ENCODE assay signal across 24 cellular contexts in genomic region chr2:218746470-218746795, GRCh38. TPM values are rescaled to one million over a fixed set of nuclear protein-coding genes. Genes with fewer than 3 reads are reported as not detected.
A peak's percentile ranks its signal among the peaks of the same experiment; 100 is the strongest.
DNase-seq lines count a peak whose midpoint lies in the region; ATAC-seq and TF ChIP-seq lines count a peak whose summit lies in the region.
"Had no signal": no experiment of that assay in that cellular context is flagged by ENCODE, and none has a peak within 500 bp of the region (broad histone marks: within the 10 kb centered on the region; RNA-seq: fewer than 3 reads in every experiment).

No MANE protein-coding gene starts in this region.

- peaks cover 19% of the 10 kb centered on the region for H3K4me1 Mint-ChIP-seq in activated CD8-positive, alpha-beta T cell treated with anti-CD3 and anti-CD28 coated beads for 36 hours (ENCODE audit: low read depth)
- no peaks in the 10 kb centered on the region for H3K4me1 Mint-ChIP-seq in activated CD8-positive, alpha-beta T cell treated with anti-CD3 and anti-CD28 coated beads, Interleukin-2, amount 10 ng/mL, durations not matched to agents 7 days and 5 days (ENCODE audit: low read depth)
- peaks cover 3 to 13% of the 10 kb centered on the region in 2 donors for H3K4me1 Mint-ChIP-seq in natural killer cell treated with Interleukin-12 subunit alpha and Interleukin-12 subunit beta and Interleukin-15 and Interleukin-18, amount 100 ng/mL, for 72 hours (ENCODE audit: low read depth in 2 of 2)
- H3K4me1 Mint-ChIP-seq: naive B cell, T-helper 17 cell had no signal

- no peak for TF ChIP-seq EP300 in sigmoid colon (IDR thresholded peaks at IDR 0.05)

- in situ Hi-C loops in Panc1 (cut with HindIII; ENCODE audit: low pct_unique_long_range_greater_than_20kb, low sequenced_read_pairs), result no loop called here

- H3K27ac Mint-ChIP-seq in activated CD8-positive, alpha-beta T cell treated with anti-CD3 and anti-CD28 coated beads for 36 hours, result peak overlapping the region; percentile 21
- H3K27ac Mint-ChIP-seq in activated CD8-positive, alpha-beta T cell treated with anti-CD3 and anti-CD28 coated beads, Interleukin-2, amount 10 ng/mL, durations not matched to agents 7 days and 5 days, result no peak overlapping the region
- H3K27ac Mint-ChIP-seq in natural killer cell treated with Interleukin-12 subunit alpha and Interleukin-12 subunit beta and Interleukin-15 and Interleukin-18, amount 100 ng/mL, for 72 hours, result no peak overlapping the region
- H3K27ac Mint-ChIP-seq: activated CD4-positive, alpha-beta memory T cell treated with anti-CD3 and anti-CD28 coated beads, Interleukin-2, amount 10 ng/mL, durations not matched to agents 7 days and 5 days; stimulated activated naive B cell treated with anti-CD40 and anti-IgM and Interleukin-4, amounts not matched to agents 10 μg/mL and 1 μg/mL and 100 μg/mL, for 72 hours; T-helper 17 cell had no signal

- no peak for TF ChIP-seq CTCF in activated CD8-positive, alpha-beta T cell treated with anti-CD3 and anti-CD28 coated beads for 36 hours (IDR thresholded peaks at IDR 0.05)
- no peak for TF ChIP-seq CTCF in Panc1 (IDR thresholded peaks at IDR 0.05)
- no peak for TF ChIP-seq CTCF in sigmoid colon (IDR thresholded peaks at IDR 0.05)
- TF ChIP-seq CTCF in osteoblast (IDR thresholded peaks at IDR 0.05; ENCODE audit: extremely low read depth, low read depth, low read length), result no peak

- H3K27me3 ChIP-seq in Panc1 (ENCODE audit: control insufficient read depth, insufficient read depth, low read length), result no peaks in the 10 kb centered on the region
- H3K27me3 ChIP-seq in sigmoid colon, result no peaks in the 10 kb centered on the region
- H3K27me3 ChIP-seq in osteoblast (ENCODE audit: insufficient read depth, low read length), result no peaks in the 10 kb centered on the region
- H3K27me3 ChIP-seq: foreskin keratinocyte, vagina had no signal

- H3K27me3 Mint-ChIP-seq in activated CD8-positive, alpha-beta T cell treated with anti-CD3 and anti-CD28 coated beads for 36 hours, result no peaks in the 10 kb centered on the region
- H3K27me3 Mint-ChIP-seq in activated CD8-positive, alpha-beta T cell treated with anti-CD3 and anti-CD28 coated beads, Interleukin-2, amount 10 ng/mL, durations not matched to agents 7 days and 5 days (ENCODE audit: low read depth), result no peaks in the 10 kb centered on the region
- H3K27me3 Mint-ChIP-seq in natural killer cell treated with Interleukin-12 subunit alpha and Interleukin-12 subunit beta and Interleukin-15 and Interleukin-18, amount 100 ng/mL, for 72 hours, result no peaks in the 10 kb centered on the region
- H3K27me3 Mint-ChIP-seq: activated CD4-positive, alpha-beta memory T cell treated with anti-CD3 and anti-CD28 coated beads, Interleukin-2, amount 10 ng/mL, durations not matched to agents 7 days and 5 days; naive B cell; stimulated activated naive B cell treated with anti-CD40 and anti-IgM and Interleukin-4, amounts not matched to agents 10 μg/mL and 1 μg/mL and 100 μg/mL, for 72 hours; T-helper 17 cell had no signal

- no peaks in the 10 kb centered on the region for H3K79me2 ChIP-seq in osteoblast (ENCODE audit: insufficient read depth, low read length)

- H3K27ac ChIP-seq in Panc1 (ENCODE audit: low read length) (0 out of 2 replicates have a peak overlapping the region, but pooled peaks have one; percentile 10), sigmoid colon (peak overlapping the region in 3 of 4 donors; percentile 19 to 47 (median 25)), osteoblast (ENCODE audit: low read depth, low read length) (no peak overlapping the region)
- H3K27ac ChIP-seq: 22Rv1, foreskin keratinocyte, SK-N-MC, vagina had no signal

- H3K36me3 Mint-ChIP-seq in activated CD8-positive, alpha-beta T cell treated with anti-CD3 and anti-CD28 coated beads for 36 hours (ENCODE audit: low read depth), result peaks cover 66% of the 10 kb centered on the region
- peaks cover 30% of the 10 kb centered on the region for H3K36me3 Mint-ChIP-seq in activated CD8-positive, alpha-beta T cell treated with anti-CD3 and anti-CD28 coated beads, Interleukin-2, amount 10 ng/mL, durations not matched to agents 7 days and 5 days (ENCODE audit: low read depth)
- H3K36me3 Mint-ChIP-seq in natural killer cell treated with Interleukin-12 subunit alpha and Interleukin-12 subunit beta and Interleukin-15 and Interleukin-18, amount 100 ng/mL, for 72 hours, result peaks cover 15% of the 10 kb centered on the region

- H3K4me1 ChIP-seq in Panc1 (ENCODE audit: control insufficient read depth, insufficient read depth, low read length), result no peaks in the 10 kb centered on the region
- H3K4me1 ChIP-seq in sigmoid colon, result no peaks in the 10 kb centered on the region
- no peaks in the 10 kb centered on the region for H3K4me1 ChIP-seq in osteoblast (ENCODE audit: insufficient read depth, low read length)
- H3K4me1 ChIP-seq: foreskin keratinocyte, vagina had no signal

- TF ChIP-seq POLR2A in sigmoid colon (IDR thresholded peaks at IDR 0.05), result no peak

- CTCF ChIA-PET in activated CD8-positive, alpha-beta T cell treated with anti-CD3 and anti-CD28 coated beads for 36 hours (lab: Charles Lee), result interaction anchor here (0.8 to 1.3 kb wide), 2 partner anchors 9 to 19 kb away, joined by 3 read pairs; no protein-coding TSS in a partner anchor
- CTCF ChIA-PET in activated CD8-positive, alpha-beta T cell treated with anti-CD3 and anti-CD28 coated beads, Interleukin-2, amount 10 ng/mL, durations not matched to agents 7 days and 5 days (lab: Charles Lee), result interaction anchor here (2.5 kb wide), 1 partner anchor 101 kb away, joined by 8 read pairs; no protein-coding TSS in a partner anchor
- CTCF ChIA-PET in Panc1 (lab: Charles Lee), result no interaction called here

- H4K20me1 ChIP-seq in osteoblast (ENCODE audit: insufficient read depth, low read length), result no peaks in the 10 kb centered on the region

- H3K36me3 ChIP-seq in Panc1 (ENCODE audit: control insufficient read depth, insufficient read depth, low read length) (peaks cover 6% of the 10 kb centered on the region), sigmoid colon (peaks cover 19 to 86% (median 41%) of the 10 kb centered on the region in 4 donors), osteoblast (ENCODE audit: insufficient read depth, low read length) (peaks cover 53% of the 10 kb centered on the region)

- H2AFZ ChIP-seq in osteoblast (ENCODE audit: low read length), result no peak overlapping the region

- no peaks in the 10 kb centered on the region for H3K9me3 ChIP-seq in Panc1 (ENCODE audit: control insufficient read depth, insufficient read depth, low read depth, low read length)
- H3K9me3 ChIP-seq in sigmoid colon, result no peaks in the 10 kb centered on the region
- no peaks in the 10 kb centered on the region for H3K9me3 ChIP-seq in osteoblast (ENCODE audit: low read depth, low read length)
- H3K9me3 ChIP-seq: vagina had no signal

- POLR2A ChIA-PET in activated CD8-positive, alpha-beta T cell treated with anti-CD3 and anti-CD28 coated beads for 36 hours (lab: Charles Lee), result interaction anchor here (1.3 kb wide), 1 partner anchor 9 kb away, joined by 4 read pairs; no protein-coding TSS in a partner anchor
- POLR2A ChIA-PET in activated CD8-positive, alpha-beta T cell treated with anti-CD3 and anti-CD28 coated beads, Interleukin-2, amount 10 ng/mL, durations not matched to agents 7 days and 5 days (lab: Charles Lee), result interaction anchor here (0.7 kb wide), 1 partner anchor 36 kb away, joined by 3 read pairs; the partner anchor contains the start of gene TTLL4
- POLR2A ChIA-PET in Panc1 (lab: Charles Lee), result no interaction called here

- H3K4me3 ChIP-seq in Panc1 (ENCODE audit: low read depth in 2 of 2, low read length in 2 of 2) (no peak overlapping the region), sigmoid colon (no peak overlapping the region), osteoblast (ENCODE audit: insufficient read depth, low read length) (no peak overlapping the region)
- H3K4me3 ChIP-seq: SK-N-MC, vagina had no signal

- no peak overlapping the region for H3K4me3 Mint-ChIP-seq in activated CD8-positive, alpha-beta T cell treated with anti-CD3 and anti-CD28 coated beads for 36 hours
- no peak overlapping the region for H3K4me3 Mint-ChIP-seq in activated CD8-positive, alpha-beta T cell treated with anti-CD3 and anti-CD28 coated beads, Interleukin-2, amount 10 ng/mL, durations not matched to agents 7 days and 5 days
- no peak overlapping the region for H3K4me3 Mint-ChIP-seq in natural killer cell treated with Interleukin-12 subunit alpha and Interleukin-12 subunit beta and Interleukin-15 and Interleukin-18, amount 100 ng/mL, for 72 hours
- H3K4me3 Mint-ChIP-seq: activated CD4-positive, alpha-beta memory T cell treated with anti-CD3 and anti-CD28 coated beads, Interleukin-2, amount 10 ng/mL, durations not matched to agents 7 days and 5 days; naive B cell; stimulated activated naive B cell treated with anti-CD40 and anti-IgM and Interleukin-4, amounts not matched to agents 10 μg/mL and 1 μg/mL and 100 μg/mL, for 72 hours; T-helper 17 cell had no signal

- DNase-seq in activated CD8-positive, alpha-beta T cell treated with anti-CD3 and anti-CD28 coated beads for 36 hours, result no peak
- no peak for DNase-seq in activated CD8-positive, alpha-beta T cell treated with anti-CD3 and anti-CD28 coated beads, Interleukin-2, amount 10 ng/mL, durations not matched to agents 7 days and 5 days
- DNase-seq in Panc1 (ENCODE audit: low read depth, low spot score) (no peak), fibroblast of peridontal ligament (ENCODE audit: extremely low read depth) (peak; percentile 5), sigmoid colon (no peak), osteoblast (ENCODE audit: insufficient read length, low spot score, missing footprints) (no peak)
- DNase-seq in natural killer cell treated with Interleukin-12 subunit alpha and Interleukin-12 subunit beta and Interleukin-15 and Interleukin-18, amount 100 ng/mL, for 72 hours (ENCODE audit: low spot score), result no peak
- DNase-seq: activated CD4-positive, alpha-beta memory T cell treated with anti-CD3 and anti-CD28 coated beads, Interleukin-2, amount 10 ng/mL, durations not matched to agents 7 days and 5 days; activated CD4-positive, CD25-positive, alpha-beta regulatory T cell treated with anti-CD3 and anti-CD28 coated beads, Interleukin-2, amount 50 U/mL, for 72 hours; effector memory CD4-positive, alpha-beta T cell; naive B cell; NCI-H1417 treated with DMSO at 0.1 percent for 48 hours; NCI-H446; NCI-H82; RPMI8226; stimulated activated CD4-positive, alpha-beta T cell treated with anti-CD3 and anti-CD28 coated beads, Interleukin-12 subunit alpha, Interleukin-12 subunit beta, amount 100 ng/mL, for 4 hours; stimulated activated CD4-positive, alpha-beta T cell treated with anti-CD3 and anti-CD28 coated beads, Interleukin-4, amount 100 ng/mL, for 4 hours; stimulated activated naive B cell treated with anti-CD40 and anti-IgM and Interleukin-4, amounts not matched to agents 10 μg/mL and 1 μg/mL and 100 μg/mL, for 72 hours; T-helper 17 cell had no signal

- 94 to 96% methylated on average over 1 of the region's 1 CpG for WGBS in sigmoid colon, 2 donors

- H3K4me2 ChIP-seq in osteoblast (ENCODE audit: insufficient read depth, low read length), result no peak overlapping the region

- no peaks in the 10 kb centered on the region for H3K9me3 Mint-ChIP-seq in activated CD8-positive, alpha-beta T cell treated with anti-CD3 and anti-CD28 coated beads for 36 hours
- no peaks in the 10 kb centered on the region for H3K9me3 Mint-ChIP-seq in activated CD8-positive, alpha-beta T cell treated with anti-CD3 and anti-CD28 coated beads, Interleukin-2, amount 10 ng/mL, durations not matched to agents 7 days and 5 days (ENCODE audit: insufficient read depth)
- H3K9me3 Mint-ChIP-seq in natural killer cell treated with Interleukin-12 subunit alpha and Interleukin-12 subunit beta and Interleukin-15 and Interleukin-18, amount 100 ng/mL, for 72 hours, result no peaks in the 10 kb centered on the region
- H3K9me3 Mint-ChIP-seq: activated CD4-positive, alpha-beta memory T cell treated with anti-CD3 and anti-CD28 coated beads, Interleukin-2, amount 10 ng/mL, durations not matched to agents 7 days and 5 days; naive B cell; stimulated activated naive B cell treated with anti-CD40 and anti-IgM and Interleukin-4, amounts not matched to agents 10 μg/mL and 1 μg/mL and 100 μg/mL, for 72 hours had no signal

- intact Hi-C loops in activated CD8-positive, alpha-beta T cell treated with anti-CD3 and anti-CD28 coated beads for 36 hours (cut with micrococcal nuclease), result no loop called here
- intact Hi-C loops in Panc1 (cut with micrococcal nuclease; ENCODE audit: unreplicated experiment), result no loop called here
- intact Hi-C loops in sigmoid colon (cut with DNase I), result no loop called here

- BruUV-seq in Panc1 (replicated peaks; lab: Mats Ljungman, UMichigan), result no TSS peak

- ATAC-seq in activated CD8-positive, alpha-beta T cell treated with anti-CD3 and anti-CD28 coated beads for 36 hours, result no peak
- ATAC-seq in activated CD8-positive, alpha-beta T cell treated with anti-CD3 and anti-CD28 coated beads, Interleukin-2, amount 10 ng/mL, durations not matched to agents 7 days and 5 days, result no peak
- ATAC-seq in Panc1 (no peak), GM18868 (IDR thresholded peaks at IDR 0.05; ENCODE audit: unreplicated experiment) (no peak)
- ATAC-seq in natural killer cell treated with Interleukin-12 subunit alpha and Interleukin-12 subunit beta and Interleukin-15 and Interleukin-18, amount 100 ng/mL, for 72 hours, result no peak
- ATAC-seq: foreskin keratinocyte; stimulated activated naive B cell treated with anti-CD40 and anti-IgM and Interleukin-4, amounts not matched to agents 10 μg/mL and 1 μg/mL and 100 μg/mL, for 72 hours; T-helper 17 cell had no signal

RNA-seq across cellular contexts. Expression of gene CYP27A1, which starts 35.5 kb away (rescaled TPM):
- under 1 TPM; 0.14 to 0.18 TPM for total RNA-seq in activated CD8-positive, alpha-beta T cell treated with anti-CD3 and anti-CD28 coated beads for 36 hours
- not detected for total RNA-seq in activated CD8-positive, alpha-beta T cell treated with anti-CD3 and anti-CD28 coated beads, Interleukin-2, amount 10 ng/mL, durations not matched to agents 7 days and 5 days
- total RNA-seq in Panc1 (2021; ENCODE audit: unreplicated experiment) (7.7 TPM), sigmoid colon (10 to 100 TPM; 21.9 to 30.1 (median 25.7) TPM), osteoblast (21.2 and 25.0 TPM in 2 replicates)
- polyA plus RNA-seq in Panc1 (2012; ENCODE audit: insufficient read length), result 8.6 TPM
- 10 to 100 TPM; 13.5 to 17.4 (median 14.6) TPM for polyA plus RNA-seq in sigmoid colon
- total RNA-seq in natural killer cell treated with Interleukin-12 subunit alpha and Interleukin-12 subunit beta and Interleukin-15 and Interleukin-18, amount 100 ng/mL, for 72 hours, result under 1 TPM in 1 of 2 donors, not detected in 1; 0.24 TPM
- total RNA-seq: activated CD4-positive, alpha-beta memory T cell treated with anti-CD3 and anti-CD28 coated beads, Interleukin-2, amount 10 ng/mL, durations not matched to agents 7 days and 5 days had no signal

RNA-seq across cellular contexts. Expression of gene TTLL4, which starts 35.8 kb away (rescaled TPM):
- total RNA-seq in activated CD8-positive, alpha-beta T cell treated with anti-CD3 and anti-CD28 coated beads for 36 hours, result 10 to 100 TPM; 32.2 to 36.6 TPM
- total RNA-seq in activated CD8-positive, alpha-beta T cell treated with anti-CD3 and anti-CD28 coated beads, Interleukin-2, amount 10 ng/mL, durations not matched to agents 7 days and 5 days, result 10 to 100 TPM; 25.8 to 27.7 TPM
- total RNA-seq in Panc1 (2021; ENCODE audit: unreplicated experiment), result 45.6 TPM
- 23.0 TPM for polyA plus RNA-seq in Panc1 (2012; ENCODE audit: insufficient read length)
- total RNA-seq in sigmoid colon, result 10 to 100 TPM; 11.4 to 16.0 (median 12.5) TPM
- 10 to 100 TPM in 1 of 3 donors, 1 to 10 TPM in 2; 6.0 to 15.1 (median 6.0) TPM for polyA plus RNA-seq in sigmoid colon
- total RNA-seq in natural killer cell treated with Interleukin-12 subunit alpha and Interleukin-12 subunit beta and Interleukin-15 and Interleukin-18, amount 100 ng/mL, for 72 hours, result 10 to 100 TPM; 36.2 to 66.3 TPM
- total RNA-seq in osteoblast, result 13.0 and 15.6 TPM in 2 replicates
